ENCODE assay signal across 13 cellular contexts in genomic region chr10:125820705-125821104, GRCh38.
DNase-seq lines count a peak whose midpoint lies in the region; ATAC-seq lines count a peak whose summit lies in the region.
"Had no signal": no experiment of that assay in that cellular context is flagged by ENCODE, and none has a peak within 500 bp of the region (broad histone marks: within the 10 kb centered on the region; RNA-seq: fewer than 3 reads in every experiment).

No MANE protein-coding gene starts in this region.

- H3K4me3 ChIP-seq in GM08714 (ENCODE audit: low read length) = peak overlapping the region; percentile 29; the same call in 1 of the 2 replicates

- DNase-seq in NCI-H524 (lab: John Stamatoyannopoulos, UW) = no peak
- no peak for DNase-seq in NCI-H1417 treated with DMSO at 0.1 percent for 48 hours (lab: John Stamatoyannopoulos, UW)
- no peak for DNase-seq in activated CD4-positive, alpha-beta T cell treated with anti-CD3 and anti-CD28 coated beads for 4 hours
- DNase-seq in stimulated activated CD4-positive, alpha-beta T cell treated with anti-CD3 and anti-CD28 coated beads, Interleukin-12 subunit alpha, Interleukin-12 subunit beta, amount 100 ng/mL, for 4 hours = no peak
- DNase-seq: activated effector memory CD4-positive, alpha-beta T cell treated with Interleukin-2 at 50 U/mL for 16 hours; BE2C; naive B cell; NCI-H226; stimulated activated CD4-positive, alpha-beta T cell treated with anti-CD3 and anti-CD28 coated beads, Interleukin-4, amount 100 ng/mL, for 4 hours had no signal

- ATAC-seq in GM19043 (IDR thresholded peaks at IDR 0.05; ENCODE audit: low read depth, unreplicated experiment) = peak; percentile 67
- ATAC-seq in HG02763 (IDR thresholded peaks at IDR 0.05; ENCODE audit: unreplicated experiment) = peak; percentile 39
- ATAC-seq in HG03575 (IDR thresholded peaks at IDR 0.05; ENCODE audit: extremely low read depth, insufficient number of reproducible peaks, low FRiP score, unreplicated experiment) = peak; percentile 47
